ENCODE assay signal across 8 cellular contexts in genomic region chr6:30684386-30685156, GRCh38. TPM values are rescaled to one million over a fixed set of nuclear protein-coding genes. Genes with fewer than 3 reads are reported as not detected.
A peak's percentile ranks its signal among the peaks of the same experiment; 100 is the strongest.
DNase-seq lines count a peak whose midpoint lies in the region; ATAC-seq and TF ChIP-seq lines count a peak whose summit lies in the region.

No MANE protein-coding gene starts in this region.

- H3K27ac ChIP-seq in thymus (ENCODE audit: low read depth): peak overlapping the region; percentile 99

- no peaks in the 10 kb centered on the region for H3K27me3 ChIP-seq in thymus (ENCODE audit: control insufficient read depth, insufficient read depth)

- H3K9me3 Mint-ChIP-seq in WTC11: no peaks in the 10 kb centered on the region

- no peaks in the 10 kb centered on the region for H3K27me3 Mint-ChIP-seq in WTC11 (ENCODE audit: low read depth)

- H3K9me3 ChIP-seq in thymus (ENCODE audit: control insufficient read depth): no peaks in the 10 kb centered on the region

- H3K27ac Mint-ChIP-seq in WTC11: peak overlapping the region; percentile 7; the same call in 1 of the 2 replicates

- TF ChIP-seq CTCF in WTC11 (IDR thresholded peaks at IDR 0.05): no peak

- CTCF ChIA-PET in WTC11 (lab: Charles Lee): interaction anchor here (0.6 to 9.7 kb wide), 6 partner anchors 10 to 163 kb away, joined by 3 to 131 read pairs (median 4); partner anchors contain the start of gene MDC1

- ATAC-seq in WTC11: no peak
- no peak for ATAC-seq in GM19455 (IDR thresholded peaks at IDR 0.05; ENCODE audit: unreplicated experiment)

- peak overlapping the region; percentile 65 for H3K4me3 ChIP-seq in thymus (ENCODE audit: low read length)

- H3K4me1 ChIP-seq in thymus (ENCODE audit: control insufficient read depth, insufficient read depth, low read length): peaks cover 35% of the 10 kb centered on the region

- H3K4me1 Mint-ChIP-seq in WTC11: peaks cover 68% of the 10 kb centered on the region

- POLR2A ChIA-PET in WTC11 (lab: Charles Lee): interaction anchor here (1.4 kb wide), 1 partner anchor 36 kb away, joined by 4 read pairs; no protein-coding TSS in a partner anchor

- peaks cover 13% of the 10 kb centered on the region for H3K36me3 ChIP-seq in thymus (ENCODE audit: control insufficient read depth, insufficient read depth)

- 7% methylated on average over 21 of the region's 21 CpGs for WGBS in thymus

- H3K36me3 Mint-ChIP-seq in WTC11: peaks cover 3% of the 10 kb centered on the region

- peak overlapping the region; percentile 80 for H3K4me3 Mint-ChIP-seq in WTC11

- DNase-seq in activated gamma-delta T cell treated with Interleukin-2 at 50 U/mL for 16 hours: peak; percentile 55
- DNase-seq in activated gamma-delta T cell (lab: John Stamatoyannopoulos, UW): no peak
- DNase-seq in WTC11 (ENCODE audit: low spot score): no peak
- DNase-seq in effector CD4-positive, alpha-beta T cell: peak; percentile 28
- DNase-seq in mucosa of gallbladder (ENCODE audit: low spot score): peak; percentile 40
- DNase-seq in NCI-H1092 treated with DMSO at 0.1 percent for 48 hours (lab: John Stamatoyannopoulos, UW): no peak

TF ChIP-seq in WTC11, 78 proteins besides CTCF, POLR2A, EP300 and RAD21:
- no peak for TF ChIP-seq NFE2L1 (CRISPR knock-in tag; IDR thresholded peaks at IDR 0.05)
- TF ChIP-seq ZNF671 (CRISPR knock-in tag; IDR thresholded peaks at IDR 0.05): no peak

RNA-seq across cellular contexts. Expression of gene PPP1R18, which starts 1.9 kb away (rescaled TPM):
- total RNA-seq in WTC11 (2021) (25.6 to 36.5 TPM (median 26.2 TPM) in 3 replicates), mucosa of gallbladder (44.0 TPM)
- polyA plus RNA-seq in thymus: 115 TPM

RNA-seq across cellular contexts. Expression of gene NRM, which starts 6.2 kb away (rescaled TPM):
- total RNA-seq in WTC11 (2021) (31.2 to 33.3 TPM (median 31.3 TPM) in 3 replicates), mucosa of gallbladder (7.7 TPM)
- 10.4 TPM for polyA plus RNA-seq in thymus

RNA-seq across cellular contexts. Expression of gene DHX16, which starts 11.8 kb away (rescaled TPM):
- total RNA-seq in WTC11 (2021) (27.3 to 32.2 TPM (median 30.6 TPM) in 3 replicates), mucosa of gallbladder (31.2 TPM)
- polyA plus RNA-seq in thymus: 48.0 TPM

RNA-seq across cellular contexts. Expression of gene MDC1, which starts 32.5 kb away (rescaled TPM):
- total RNA-seq in WTC11 (2021) (95.9 to 100 TPM (median 97.9 TPM) in 3 replicates), mucosa of gallbladder (33.4 TPM)
- polyA plus RNA-seq in thymus: 21.6 TPM

RNA-seq across cellular contexts. Expression of gene TUBB, which starts 35.6 kb away (rescaled TPM):
- total RNA-seq in WTC11 (2021): 1,503 to 1,570 TPM (median 1,542 TPM) in 3 replicates
- total RNA-seq in mucosa of gallbladder: 277 TPM
- polyA plus RNA-seq in thymus: 137 TPM

Comparison
In these comparisons a context has a peak if more than half of its experiments do, and no peak if none do; other contexts are left out.
1. DNase-seq: peak in activated gamma-delta T cell treated with Interleukin-2 at 50 U/mL for 16 hours (single experiment), effector CD4-positive, alpha-beta T cell (single experiment) and mucosa of gallbladder (single experiment); none in activated gamma-delta T cell (single experiment), WTC11 (single experiment) and NCI-H1092 treated with DMSO at 0.1 percent for 48 hours (single experiment).